21 cellular contexts compared by ENCODE assay signal in genomic region chr12:88182431-88182830, GRCh38.
"Had no signal": no experiment of that assay in that cellular context is flagged by ENCODE, and none has a peak within 500 bp of the region (broad histone marks: within the 10 kb centered on the region; RNA-seq: fewer than 3 reads in every experiment).

No MANE protein-coding gene starts in this region.

- H3K4me2 ChIP-seq: smooth muscle cell had no signal

- H3K4me3 Mint-ChIP-seq: memory B cell; naive thymus-derived CD4-positive, alpha-beta T cell; natural killer cell treated with Interleukin-12 subunit alpha and Interleukin-12 subunit beta and Interleukin-15 and Interleukin-18, amount 100 ng/mL, for 72 hours; stimulated activated effector memory CD8-positive, alpha-beta T cell treated with anti-CD3 and anti-CD28 coated beads, Interleukin-12 subunit alpha, Interleukin-12 subunit beta, amount 100 ng/mL, for 72 hours; stimulated activated naive CD8-positive, alpha-beta T cell treated with anti-CD3 and anti-CD28 coated beads, Interleukin-15, Interleukin-2, amounts not matched to agents 100 ng/mL and 50 ng/mL, for 24 hours; type B pancreatic cell had no signal

- H3K9me3 Mint-ChIP-seq: memory B cell; natural killer cell treated with Interleukin-12 subunit alpha and Interleukin-12 subunit beta and Interleukin-15 and Interleukin-18, amount 100 ng/mL, for 72 hours; stimulated activated effector memory CD8-positive, alpha-beta T cell treated with anti-CD3 and anti-CD28 coated beads, Interleukin-12 subunit alpha, Interleukin-12 subunit beta, amount 100 ng/mL, for 72 hours; stimulated activated naive CD8-positive, alpha-beta T cell treated with anti-CD3 and anti-CD28 coated beads, Interleukin-15, Interleukin-2, amounts not matched to agents 100 ng/mL and 50 ng/mL, for 24 hours had no signal

- H3K36me3 ChIP-seq: ovary, right lobe of liver, uterus had no signal

- H3K4me1 ChIP-seq: left ventricle myocardium inferior, right atrium auricular region, right lobe of liver, tibial nerve, uterus had no signal

- H3K27me3 ChIP-seq: ovary, right atrium auricular region, right lobe of liver, tibial nerve, uterus had no signal

- H3K4me3 ChIP-seq: left ventricle myocardium inferior, lung, mucosa of descending colon, ovary, right atrium auricular region, right lobe of liver, smooth muscle cell, tibial nerve, uterus had no signal

- H3K27me3 Mint-ChIP-seq: memory B cell; naive thymus-derived CD4-positive, alpha-beta T cell; natural killer cell treated with Interleukin-12 subunit alpha and Interleukin-12 subunit beta and Interleukin-15 and Interleukin-18, amount 100 ng/mL, for 72 hours; progenitor cell of endocrine pancreas; stimulated activated naive CD8-positive, alpha-beta T cell treated with anti-CD3 and anti-CD28 coated beads, Interleukin-15, Interleukin-2, amounts not matched to agents 100 ng/mL and 50 ng/mL, for 24 hours; type B pancreatic cell had no signal

- H3K4me1 Mint-ChIP-seq: memory B cell; stimulated activated effector memory CD8-positive, alpha-beta T cell treated with anti-CD3 and anti-CD28 coated beads, Interleukin-12 subunit alpha, Interleukin-12 subunit beta, amount 100 ng/mL, for 72 hours had no signal

- DNase-seq: left ventricle myocardium inferior; midbrain; mucosa of descending colon; naive thymus-derived CD4-positive, alpha-beta T cell; ovary; right lobe of liver; stimulated activated CD4-positive, alpha-beta T cell treated with anti-CD3 and anti-CD28 coated beads, Interleukin-1b, Interleukin-23, amount 100 ng/mL, for 48 hours; stimulated activated CD4-positive, alpha-beta T cell treated with anti-CD3 and anti-CD28 coated beads, Interleukin-4, amount 100 ng/mL, for 24 hours; stimulated activated naive CD4-positive, alpha-beta T cell; substantia nigra; uterus had no signal

- H3K27ac ChIP-seq: left ventricle myocardium inferior, ovary, right atrium auricular region, right lobe of liver, tibial nerve, uterus had no signal

- H3K27ac Mint-ChIP-seq: memory B cell; naive thymus-derived CD4-positive, alpha-beta T cell; natural killer cell treated with Interleukin-12 subunit alpha and Interleukin-12 subunit beta and Interleukin-15 and Interleukin-18, amount 100 ng/mL, for 72 hours; progenitor cell of endocrine pancreas; stimulated activated effector memory CD8-positive, alpha-beta T cell treated with anti-CD3 and anti-CD28 coated beads, Interleukin-12 subunit alpha, Interleukin-12 subunit beta, amount 100 ng/mL, for 72 hours; stimulated activated naive CD8-positive, alpha-beta T cell treated with anti-CD3 and anti-CD28 coated beads, Interleukin-15, Interleukin-2, amounts not matched to agents 100 ng/mL and 50 ng/mL, for 24 hours; type B pancreatic cell had no signal

- H3K9me3 ChIP-seq: mucosa of descending colon, ovary, right atrium auricular region, right lobe of liver, uterus had no signal
